ENCODE assay signal across 9 cellular contexts in the genomic region with DNA sequence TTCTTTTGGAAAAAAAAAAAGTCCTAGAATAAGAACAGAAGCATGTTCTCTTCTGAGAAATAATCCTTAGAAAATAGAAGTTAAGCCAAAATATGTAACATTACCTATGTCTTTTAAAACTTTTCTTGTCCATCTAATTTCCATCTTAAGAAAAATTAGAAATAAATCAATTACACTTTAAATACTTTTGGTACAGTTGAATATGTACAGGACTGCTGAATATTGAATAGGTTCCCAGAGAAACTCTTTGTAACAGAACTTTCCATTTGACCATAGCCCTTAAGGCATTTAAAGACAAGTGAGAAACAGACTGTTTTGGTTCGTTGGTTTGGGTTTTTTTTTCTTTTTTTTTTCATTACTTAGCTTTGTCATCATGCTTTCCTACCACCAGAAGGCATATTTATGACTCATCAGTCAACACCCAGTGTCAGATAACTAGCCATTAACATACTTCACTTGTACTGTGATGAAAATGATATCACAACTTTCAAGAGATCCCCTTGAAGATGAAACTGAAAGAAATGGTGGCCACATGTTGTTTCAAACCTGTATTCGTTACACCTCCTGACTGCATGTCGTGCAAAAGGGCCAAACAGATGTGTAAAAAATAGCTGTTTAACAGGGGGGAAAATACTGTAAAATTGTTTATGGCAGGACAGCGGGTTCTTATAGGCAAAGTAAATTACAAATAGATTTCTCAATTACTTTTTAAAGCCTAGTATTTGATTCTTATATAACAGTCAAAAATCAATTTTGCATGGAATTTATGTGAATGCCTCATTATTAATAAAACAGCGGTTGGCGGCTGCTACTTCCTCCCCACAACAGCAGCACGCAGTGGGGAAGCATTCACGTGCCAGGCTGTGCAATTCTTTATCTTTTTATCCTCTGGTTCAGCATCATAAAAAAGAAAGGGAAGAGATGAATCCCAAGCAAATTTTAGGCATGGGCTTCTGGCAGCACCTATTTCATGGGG.
A peak's percentile ranks its signal among the peaks of the same experiment; 100 is the strongest.
DNase-seq lines count a peak whose midpoint lies in the region; ATAC-seq, FAIRE-seq and TF ChIP-seq lines count a peak whose summit lies in the region.
"Had no signal": no experiment of that assay in that cellular context is flagged by ENCODE, and none has a peak within 500 bp of the region (broad histone marks: within the 10 kb centered on the region; RNA-seq: fewer than 3 reads in every experiment).

No MANE protein-coding gene starts in this region.

- no peak overlapping the region for H3K27ac ChIP-seq in stomach

- no peak overlapping the region for H3K4me3 ChIP-seq in stomach

- no peaks in the 10 kb centered on the region for H3K4me1 ChIP-seq in stomach

- H3K27me3 ChIP-seq in stomach = no peaks in the 10 kb centered on the region

- WGBS in stomach, 5 donors = 63 to 78% (median 68%) methylated on average over 8 of the region's 8 CpGs

- ATAC-seq in GM18907 (IDR thresholded peaks at IDR 0.05; ENCODE audit: unreplicated experiment) = peak; percentile 98
- peak; percentile 98 for ATAC-seq in HG03025 (IDR thresholded peaks at IDR 0.05; ENCODE audit: low FRiP score, unreplicated experiment)
- ATAC-seq: Panc1 had no signal

- H3K36me3 ChIP-seq in stomach = no peaks in the 10 kb centered on the region

- DNase-seq in DMS 273 (lab: John Stamatoyannopoulos, UW; ENCODE audit: unreplicated experiment) (peak; percentile 57), RCC 7860 (ENCODE audit: low spot score) (peak; percentile 62), glomerular visceral epithelial cell (ENCODE audit: extremely low spot score) (peak; percentile 62), HT-29 (ENCODE audit: low spot score) (no peak), 8988T (no peak), stomach (no peak)

- TF ChIP-seq POLR2A in stomach (IDR thresholded peaks at IDR 0.05) = no peak

- peaks cover 0 to 3% (median 0%) of the 10 kb centered on the region in 4 donors for H3K9me3 ChIP-seq in stomach

- FAIRE-seq in RCC 7860 (lab: Jason Lieb, UNC) = peak; percentile 77

- TF ChIP-seq EP300 in stomach (IDR thresholded peaks at IDR 0.05) = no peak

- intact Hi-C loops in stomach (cut with DNase I; ENCODE audit: low total_unique reads) = no loop called here

- no peak for TF ChIP-seq CTCF in stomach (IDR thresholded peaks at IDR 0.05)

Comparison
In these comparisons a context has a peak if more than half of its experiments do, and no peak if none do; other contexts are left out.
1. DNase-seq: peak in DMS 273 (single experiment), RCC 7860 (single experiment) and glomerular visceral epithelial cell (single experiment); none in HT-29 (single experiment), 8988T (single experiment) and stomach (single experiment).